Comparison of ENCODE assay signal across 1 cellular context in the genomic region with DNA sequence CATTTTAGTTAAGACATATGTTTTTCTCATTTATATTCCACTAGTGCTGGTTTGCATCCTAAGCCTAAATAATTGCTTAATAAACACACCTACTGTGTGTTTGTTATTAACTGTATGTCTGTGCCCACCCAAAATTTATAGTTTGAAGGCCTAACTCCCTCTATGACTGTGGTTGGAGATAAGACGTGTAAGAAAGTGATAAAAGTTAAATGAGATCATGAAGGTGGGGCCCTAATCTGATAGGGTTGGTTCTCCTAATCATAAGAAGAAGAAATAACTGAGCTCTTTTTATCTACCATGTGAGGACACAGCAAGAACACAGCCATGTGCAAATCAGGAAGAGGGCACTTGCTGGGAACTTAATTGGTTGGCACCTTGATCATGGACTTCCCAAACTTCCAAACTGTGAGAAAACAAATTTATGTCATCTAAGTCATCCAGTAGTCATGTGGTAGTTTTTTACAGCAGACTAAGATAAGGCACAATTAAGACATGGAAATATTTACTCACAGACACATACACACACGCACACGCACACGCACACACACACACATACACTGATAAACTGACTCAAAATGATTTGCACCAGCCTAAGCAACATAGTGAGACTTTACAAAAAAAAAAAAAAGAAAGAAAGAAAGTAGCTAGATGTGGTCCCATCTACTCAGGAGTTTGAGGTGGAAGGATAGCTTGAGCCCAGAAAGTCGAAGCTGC.
TF ChIP-seq lines count a peak whose summit lies in the region.

No MANE protein-coding gene starts in this region.

TF ChIP-seq in K562, 482 proteins besides CTCF, POLR2A, EP300 and RAD21 (continued from another document):
- TF ChIP-seq ZNF766 (CRISPR knock-in tag; conservative IDR thresholded peaks at IDR 0.05) = 0 out of 2 replicates have a peak, but pooled peaks have one; percentile 17
- TF ChIP-seq PHF20 (IDR thresholded peaks at IDR 0.05; ENCODE audit: partially characterized antibody) = no peak
- no peak for TF ChIP-seq ZNF354B (CRISPR knock-in tag; IDR thresholded peaks at IDR 0.05)
- TF ChIP-seq FOXJ2 (tag; IDR thresholded peaks at IDR 0.05) = peak; percentile 41; the same call in 1 of the 2 replicates
- TF ChIP-seq IRF2 (CRISPR knock-in tag; IDR thresholded peaks at IDR 0.05) = no peak
- TF ChIP-seq, protein P1, sequence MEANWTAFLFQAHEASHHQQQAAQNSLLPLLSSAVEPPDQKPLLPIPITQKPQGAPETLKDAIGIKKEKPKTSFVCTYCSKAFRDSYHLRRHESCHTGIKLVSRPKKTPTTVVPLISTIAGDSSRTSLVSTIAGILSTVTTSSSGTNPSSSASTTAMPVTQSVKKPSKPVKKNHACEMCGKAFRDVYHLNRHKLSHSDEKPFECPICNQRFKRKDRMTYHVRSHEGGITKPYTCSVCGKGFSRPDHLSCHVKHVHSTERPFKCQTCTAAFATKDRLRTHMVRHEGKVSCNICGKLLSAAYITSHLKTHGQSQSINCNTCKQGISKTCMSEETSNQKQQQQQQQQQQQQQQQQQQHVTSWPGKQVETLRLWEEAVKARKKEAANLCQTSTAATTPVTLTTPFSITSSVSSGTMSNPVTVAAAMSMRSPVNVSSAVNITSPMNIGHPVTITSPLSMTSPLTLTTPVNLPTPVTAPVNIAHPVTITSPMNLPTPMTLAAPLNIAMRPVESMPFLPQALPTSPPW (CRISPR knock-in tag; IDR thresholded peaks at IDR 0.05) = peak; percentile 17; the same call in 1 of the 2 replicates
- peak; percentile 59 for TF ChIP-seq CBFA2T3 (IDR thresholded peaks at IDR 0.05)
- no peak for TF ChIP-seq TCFL5 (CRISPR knock-in tag; conservative IDR thresholded peaks at IDR 0.05)
- peak; percentile 77 for TF ChIP-seq FOSL1 (tag; conservative IDR thresholded peaks at IDR 0.05)
- TF ChIP-seq ATF1 (CRISPR knock-in tag; IDR thresholded peaks at IDR 0.05) = no peak
- TF ChIP-seq ATF1 (tag; IDR thresholded peaks at IDR 0.05) = peak; percentile 30; the same call in 1 of the 2 replicates
- TF ChIP-seq HNRNPLL (IDR thresholded peaks at IDR 0.05; ENCODE audit: low read depth, low read length, poor library complexity, severe bottlenecking) = no peak
- no peak for TF ChIP-seq BACH1 (tag; IDR thresholded peaks at IDR 0.05)
- TF ChIP-seq CCAR2 (IDR thresholded peaks at IDR 0.05; ENCODE audit: low read depth, low read length) = no peak
- 0 out of 2 replicates have a peak, but pooled peaks have one; percentile 18 for TF ChIP-seq TAL1 (IDR thresholded peaks at IDR 0.05)
- TF ChIP-seq, protein P2, sequence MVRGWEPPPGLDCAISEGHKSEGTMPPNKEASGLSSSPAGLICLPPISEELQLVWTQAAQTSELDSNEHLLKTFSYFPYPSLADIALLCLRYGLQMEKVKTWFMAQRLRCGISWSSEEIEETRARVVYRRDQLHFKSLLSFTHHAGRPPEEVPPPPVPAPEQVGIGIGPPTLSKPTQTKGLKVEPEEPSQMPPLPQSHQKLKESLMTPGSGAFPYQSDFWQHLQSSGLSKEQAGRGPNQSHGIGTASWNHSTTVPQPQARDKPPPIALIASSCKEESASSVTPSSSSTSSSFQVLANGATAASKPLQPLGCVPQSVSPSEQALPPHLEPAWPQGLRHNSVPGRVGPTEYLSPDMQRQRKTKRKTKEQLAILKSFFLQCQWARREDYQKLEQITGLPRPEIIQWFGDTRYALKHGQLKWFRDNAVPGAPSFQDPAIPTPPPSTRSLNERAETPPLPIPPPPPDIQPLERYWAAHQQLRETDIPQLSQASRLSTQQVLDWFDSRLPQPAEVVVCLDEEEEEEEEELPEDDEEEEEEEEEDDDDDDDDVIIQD (CRISPR knock-in tag; IDR thresholded peaks at IDR 0.05) = no peak
- no peak for TF ChIP-seq JUND (IDR thresholded peaks at IDR 0.05; ENCODE audit: borderline replicate concordance, low read depth, low read length)
- peak; percentile 61; the same call in 2 of the 3 replicates for TF ChIP-seq JUND (tag; IDR thresholded peaks at IDR 0.05; ENCODE audit: borderline replicate concordance, low read depth, low read length)
- TF ChIP-seq SMARCA5 (IDR thresholded peaks at IDR 0.05) = no peak
- TF ChIP-seq, protein P3, sequence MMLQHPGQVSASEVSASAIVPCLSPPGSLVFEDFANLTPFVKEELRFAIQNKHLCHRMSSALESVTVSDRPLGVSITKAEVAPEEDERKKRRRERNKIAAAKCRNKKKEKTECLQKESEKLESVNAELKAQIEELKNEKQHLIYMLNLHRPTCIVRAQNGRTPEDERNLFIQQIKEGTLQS (IDR thresholded peaks at IDR 0.05) = peak; percentile 28; the same call in 1 of the 2 replicates
- TF ChIP-seq, protein P3 (CRISPR knock-in tag; conservative IDR thresholded peaks at IDR 0.05) = no peak
- TF ChIP-seq PHB (CRISPR knock-in tag; IDR thresholded peaks at IDR 0.05) = no peak
- no peak for TF ChIP-seq MTA2 (IDR thresholded peaks at IDR 0.05; ENCODE audit: low read depth)
- TF ChIP-seq NCOR1 (IDR thresholded peaks at IDR 0.05) = 0 out of 2 replicates have a peak, but pooled peaks have one; percentile 10
- no peak for TF ChIP-seq COPS2 (conservative IDR thresholded peaks at IDR 0.05)
- TF ChIP-seq SMARCE1 (IDR thresholded peaks at IDR 0.05) = peak; percentile 30; the same call in 1 of the 2 replicates
- peak; percentile 34; the same call in 1 of the 2 replicates for TF ChIP-seq TEAD4 (IDR thresholded peaks at IDR 0.05; ENCODE audit: low read length)
- TF ChIP-seq TEAD4 (CRISPR knock-in tag; IDR thresholded peaks at IDR 0.05; ENCODE audit: borderline replicate concordance) = no peak
- no peak for TF ChIP-seq CREBBP (IDR thresholded peaks at IDR 0.05; ENCODE audit: low read depth, low read length)
TF ChIP-seq in K562: peak in this region for 18.
